Comparison of ENCODE assay signal across 1 cellular context in genomic region chr2:182876653-182877052, GRCh38. TPM values are rescaled to one million over a fixed set of nuclear protein-coding genes. Genes with fewer than 3 reads are reported as not detected.
"Had no signal": no experiment of that assay in that cellular context is flagged by ENCODE, and none has a peak within 500 bp of the region (broad histone marks: within the 10 kb centered on the region; RNA-seq: fewer than 3 reads in every experiment).

No MANE protein-coding gene starts in this region.

RNA-seq across cellular contexts. Expression of gene FRZB, which starts 10.2 kb away (rescaled TPM):
- total RNA-seq: NCI-H460 had no signal
